Comparison of ENCODE assay signal across 1 cellular context in the genomic region with DNA sequence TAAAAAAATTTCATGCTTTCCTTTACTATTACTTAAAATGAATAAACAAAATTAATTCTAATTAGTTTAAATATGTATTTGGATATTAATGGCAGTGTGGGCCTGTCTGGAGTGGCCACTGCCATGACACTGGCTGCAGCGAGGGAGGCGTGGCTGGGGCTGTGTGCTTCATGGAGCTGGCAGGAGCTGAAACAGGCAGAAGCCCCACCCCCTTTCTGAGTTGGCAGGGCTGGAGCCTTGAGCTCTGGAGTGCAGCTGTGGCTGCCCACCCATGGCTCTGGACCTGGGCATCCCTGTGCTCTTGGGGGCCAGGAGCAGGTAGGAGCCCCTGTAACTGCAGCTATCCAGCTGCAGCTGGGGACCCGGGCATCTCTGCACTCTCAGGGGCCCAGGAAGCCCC.
TF ChIP-seq lines count a peak whose summit lies in the region.

No MANE protein-coding gene starts in this region.

TF ChIP-seq in WTC11, 78 proteins besides CTCF, POLR2A, EP300 and RAD21 (continued from another document):
- TF ChIP-seq, protein P1, sequence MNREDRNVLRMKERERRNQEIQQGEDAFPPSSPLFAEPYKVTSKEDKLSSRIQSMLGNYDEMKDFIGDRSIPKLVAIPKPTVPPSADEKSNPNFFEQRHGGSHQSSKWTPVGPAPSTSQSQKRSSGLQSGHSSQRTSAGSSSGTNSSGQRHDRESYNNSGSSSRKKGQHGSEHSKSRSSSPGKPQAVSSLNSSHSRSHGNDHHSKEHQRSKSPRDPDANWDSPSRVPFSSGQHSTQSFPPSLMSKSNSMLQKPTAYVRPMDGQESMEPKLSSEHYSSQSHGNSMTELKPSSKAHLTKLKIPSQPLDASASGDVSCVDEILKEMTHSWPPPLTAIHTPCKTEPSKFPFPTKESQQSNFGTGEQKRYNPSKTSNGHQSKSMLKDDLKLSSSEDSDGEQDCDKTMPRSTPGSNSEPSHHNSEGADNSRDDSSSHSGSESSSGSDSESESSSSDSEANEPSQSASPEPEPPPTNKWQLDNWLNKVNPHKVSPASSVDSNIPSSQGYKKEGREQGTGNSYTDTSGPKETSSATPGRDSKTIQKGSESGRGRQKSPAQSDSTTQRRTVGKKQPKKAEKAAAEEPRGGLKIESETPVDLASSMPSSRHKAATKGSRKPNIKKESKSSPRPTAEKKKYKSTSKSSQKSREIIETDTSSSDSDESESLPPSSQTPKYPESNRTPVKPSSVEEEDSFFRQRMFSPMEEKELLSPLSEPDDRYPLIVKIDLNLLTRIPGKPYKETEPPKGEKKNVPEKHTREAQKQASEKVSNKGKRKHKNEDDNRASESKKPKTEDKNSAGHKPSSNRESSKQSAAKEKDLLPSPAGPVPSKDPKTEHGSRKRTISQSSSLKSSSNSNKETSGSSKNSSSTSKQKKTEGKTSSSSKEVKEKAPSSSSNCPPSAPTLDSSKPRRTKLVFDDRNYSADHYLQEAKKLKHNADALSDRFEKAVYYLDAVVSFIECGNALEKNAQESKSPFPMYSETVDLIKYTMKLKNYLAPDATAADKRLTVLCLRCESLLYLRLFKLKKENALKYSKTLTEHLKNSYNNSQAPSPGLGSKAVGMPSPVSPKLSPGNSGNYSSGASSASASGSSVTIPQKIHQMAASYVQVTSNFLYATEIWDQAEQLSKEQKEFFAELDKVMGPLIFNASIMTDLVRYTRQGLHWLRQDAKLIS (CRISPR knock-in tag; IDR thresholded peaks at IDR 0.05; ENCODE audit: borderline replicate concordance), result no peak
- TF ChIP-seq, protein P2, sequence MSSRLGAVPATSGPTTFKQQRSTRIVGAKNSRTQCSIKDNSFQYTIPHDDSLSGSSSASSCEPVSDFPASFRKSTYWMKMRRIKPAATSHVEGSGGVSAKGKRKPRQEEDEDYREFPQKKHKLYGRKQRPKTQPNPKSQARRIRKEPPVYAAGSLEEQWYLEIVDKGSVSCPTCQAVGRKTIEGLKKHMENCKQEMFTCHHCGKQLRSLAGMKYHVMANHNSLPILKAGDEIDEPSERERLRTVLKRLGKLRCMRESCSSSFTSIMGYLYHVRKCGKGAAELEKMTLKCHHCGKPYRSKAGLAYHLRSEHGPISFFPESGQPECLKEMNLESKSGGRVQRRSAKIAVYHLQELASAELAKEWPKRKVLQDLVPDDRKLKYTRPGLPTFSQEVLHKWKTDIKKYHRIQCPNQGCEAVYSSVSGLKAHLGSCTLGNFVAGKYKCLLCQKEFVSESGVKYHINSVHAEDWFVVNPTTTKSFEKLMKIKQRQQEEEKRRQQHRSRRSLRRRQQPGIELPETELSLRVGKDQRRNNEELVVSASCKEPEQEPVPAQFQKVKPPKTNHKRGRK (CRISPR knock-in tag; IDR thresholded peaks at IDR 0.05; ENCODE audit: borderline replicate concordance), result no peak
- no peak for TF ChIP-seq ZNF121 (CRISPR knock-in tag; IDR thresholded peaks at IDR 0.05)
TF ChIP-seq in WTC11: peak in this region for 0.
